Comparison of ENCODE assay signal across 1 cellular context in the genomic region with DNA sequence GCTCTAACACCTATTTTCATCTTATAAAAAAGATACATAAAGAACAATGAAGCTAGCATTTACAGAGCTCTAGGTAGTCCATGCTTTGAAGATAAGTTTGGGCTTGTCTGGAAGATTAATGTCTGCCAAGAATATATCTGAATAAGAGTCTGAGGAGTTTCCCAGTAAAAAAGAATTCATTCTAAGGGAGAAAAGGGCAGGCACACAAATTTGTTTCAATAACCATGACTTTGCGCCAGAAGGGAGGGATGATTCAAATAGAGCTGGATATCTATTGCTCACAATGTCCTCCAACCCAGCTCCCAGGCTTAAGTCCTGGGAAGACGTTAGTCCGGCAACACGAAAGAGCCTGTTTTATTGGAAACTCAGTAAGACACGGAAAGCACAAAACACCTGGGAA.
TF ChIP-seq lines count a peak whose summit lies in the region.

No MANE protein-coding gene starts in this region.

TF ChIP-seq in K562, 482 proteins besides CTCF, POLR2A, EP300 and RAD21:
- TF ChIP-seq NCOR1 (IDR thresholded peaks at IDR 0.05) (no peak), MEIS2 (IDR thresholded peaks at IDR 0.05; ENCODE audit: partially characterized antibody) (peak; percentile 11)
